Comparison of ENCODE assay signal across 19 cellular contexts in genomic region chr5:10892911-10893215, GRCh38.
"Had no signal": no experiment of that assay in that cellular context is flagged by ENCODE, and none has a peak within 500 bp of the region (broad histone marks: within the 10 kb centered on the region; RNA-seq: fewer than 3 reads in every experiment).

No MANE protein-coding gene starts in this region.

- DNase-seq: heart right ventricle; left colon; left lung; lower lobe of right lung; naive thymus-derived CD8-positive, alpha-beta T cell; posterior cingulate gyrus; retina; right cardiac atrium; small intestine; spleen; stimulated activated CD4-positive, alpha-beta T cell treated with anti-CD3 and anti-CD28 coated beads, Interleukin-4, amount 100 ng/mL, for 24 hours; stimulated activated naive CD4-positive, alpha-beta T cell; uterus had no signal

- H3K4me3 ChIP-seq: heart right ventricle, hepatocyte, left lung, lower lobe of right lung, pancreas, prostate gland, spleen, tibial nerve, uterus had no signal

- ATAC-seq: heart right ventricle; left colon; left lung; lower lobe of right lung; naive thymus-derived CD8-positive, alpha-beta T cell; right cardiac atrium; sciatic nerve; stimulated activated effector memory CD8-positive, alpha-beta T cell treated with anti-CD3 and anti-CD28 coated beads, Interleukin-12 subunit alpha, Interleukin-12 subunit beta, amount 100 ng/mL, for 72 hours had no signal

- H3K27ac ChIP-seq: heart right ventricle, hepatocyte, left lung, lower lobe of right lung, pancreas, prostate gland, spleen, tibial nerve, uterus had no signal
